Comparison of ENCODE assay signal across 8 cellular contexts in genomic region chr15:90529369-90530249, GRCh38. TPM values are rescaled to one million over a fixed set of nuclear protein-coding genes. Genes with fewer than 3 reads are reported as not detected.
DNase-seq lines count a peak whose midpoint lies in the region; ATAC-seq, FAIRE-seq and TF ChIP-seq lines count a peak whose summit lies in the region.

A gene with protein sequence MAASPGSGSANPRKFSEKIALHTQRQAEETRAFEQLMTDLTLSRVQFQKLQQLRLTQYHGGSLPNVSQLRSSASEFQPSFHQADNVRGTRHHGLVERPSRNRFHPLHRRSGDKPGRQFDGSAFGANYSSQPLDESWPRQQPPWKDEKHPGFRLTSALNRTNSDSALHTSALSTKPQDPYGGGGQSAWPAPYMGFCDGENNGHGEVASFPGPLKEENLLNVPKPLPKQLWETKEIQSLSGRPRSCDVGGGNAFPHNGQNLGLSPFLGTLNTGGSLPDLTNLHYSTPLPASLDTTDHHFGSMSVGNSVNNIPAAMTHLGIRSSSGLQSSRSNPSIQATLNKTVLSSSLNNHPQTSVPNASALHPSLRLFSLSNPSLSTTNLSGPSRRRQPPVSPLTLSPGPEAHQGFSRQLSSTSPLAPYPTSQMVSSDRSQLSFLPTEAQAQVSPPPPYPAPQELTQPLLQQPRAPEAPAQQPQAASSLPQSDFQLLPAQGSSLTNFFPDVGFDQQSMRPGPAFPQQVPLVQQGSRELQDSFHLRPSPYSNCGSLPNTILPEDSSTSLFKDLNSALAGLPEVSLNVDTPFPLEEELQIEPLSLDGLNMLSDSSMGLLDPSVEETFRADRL (plus strand): TSS chr15:90529923. CDS start chr15:90530072, 149 bp downstream.

- H3K4me2 ChIP-seq in HepG2 (ENCODE audit: low read depth, low read length): peak within 1 kb of the TSS; percentile 97

- H3K4me1 ChIP-seq in HepG2 (ENCODE audit: insufficient read depth, low read length): peaks cover 31% of the 10 kb centered on the region

- no peaks in the 10 kb centered on the region for H4K20me1 ChIP-seq in HepG2 (ENCODE audit: insufficient read depth, low read length)

- 0 out of 2 replicates have a peak, but pooled peaks have one; percentile 27 for TF ChIP-seq CTCF in HepG2 (CRISPR knock-in tag; IDR thresholded peaks at IDR 0.05)

- CTCF ChIA-PET in HepG2 (lab: Yijun Ruan, JAX; ENCODE audit: low intra/inter-chr PET ratio, low total read pairs): no interaction called here

- in situ Hi-C loops in HepG2 (cut with HindIII; ENCODE audit: extremely low pct_ligation_motif_present, low pct_unique_long_range_greater_than_20kb): no loop called here

- DNase-seq in NCI-H1092 treated with DMSO at 0.1 percent for 48 hours (lab: John Stamatoyannopoulos, UW) (peak; percentile 4), NCI-H1092 (lab: John Stamatoyannopoulos, UW) (no peak), NAMALWA (ENCODE audit: low spot score) (peak; percentile 62), dedifferentiated amniotic fluid mesenchymal stem cell (ENCODE audit: extremely low spot score) (peak; percentile 40), HepG2 (ENCODE audit: low spot score) (no peak)
- DNase-seq in activated CD4-positive, alpha-beta T cell treated with anti-CD3 and anti-CD28 coated beads for 48 hours: peak; percentile 61
- DNase-seq in stimulated activated CD4-positive, alpha-beta T cell treated with anti-CD3 and anti-CD28 coated beads, Interleukin-4, amount 100 ng/mL, for 4 hours: peak; percentile 45 to 61

- H3K9me3 ChIP-seq in HepG2 (ENCODE audit: low read length): no peaks in the 10 kb centered on the region

- WGBS in HepG2 (ENCODE audit: low lambda C conversion rate): 0% methylated on average over 10 of the region's 104 CpGs

- no TSS peak for BruUV-seq in HepG2 (replicated peaks; lab: Mats Ljungman, UMichigan)

- TF ChIP-seq POLR2A in HepG2 (IDR thresholded peaks at IDR 0.05; ENCODE audit: insufficient read depth in 1 of 2, low read depth in 2 of 2, low read length in 2 of 2): peak in 1 of 2 experiments; percentile 26; a peak in 1 of 4 replicates

- FAIRE-seq in HepG2 (lab: Jason Lieb, UNC): no peak

- intact Hi-C loops in HepG2 (cut with micrococcal nuclease; ENCODE audit: unreplicated experiment): loop anchor here (2.0 kb wide), 1 partner anchor 27 kb away; no protein-coding TSS in a partner anchor

- TF ChIP-seq EP300 in HepG2 (IDR thresholded peaks at IDR 0.05; ENCODE audit: low read depth in 2 of 2, low read length in 2 of 2) (no peak), HepG2 (CRISPR knock-in tag; IDR thresholded peaks at IDR 0.05; ENCODE audit: borderline replicate concordance) (no peak)

- peak within 1 kb of the TSS; percentile 78 for H3K9ac ChIP-seq in HepG2 (ENCODE audit: insufficient read depth, low read depth, low read length)

- H3K4me3 ChIP-seq in HepG2 (replicated peaks in 1 of 3; ENCODE audit: insufficient read depth in 1 of 3, low read depth in 2 of 3, low read length in 3 of 3): peak within 1 kb of the TSS; percentile 81 to 89 (median 86)

- peaks cover 15% of the 10 kb centered on the region for H3K79me2 ChIP-seq in HepG2 (ENCODE audit: insufficient read depth, low read length)

- H3K36me3 ChIP-seq in HepG2 (replicated peaks in 1 of 2; ENCODE audit: control insufficient read depth in 1 of 2, insufficient read depth in 2 of 2, low read length in 2 of 2): no peaks in the 10 kb centered on the region

- POLR2A ChIA-PET in HepG2 (lab: Yijun Ruan, JAX): interaction anchor here (0.6 to 1.0 kb wide), 3 partner anchors 10 to 40 kb away, joined by 3 to 4 read pairs (median 3); no protein-coding TSS in a partner anchor

- peak within 1 kb of the TSS; percentile 63 for H2AFZ ChIP-seq in HepG2 (ENCODE audit: low read length)

- H3K27ac ChIP-seq in HepG2 (ENCODE audit: extremely low read length, insufficient read depth, low read length): peak within 1 kb of the TSS; percentile 51

- peaks cover 0 to 8% of the 10 kb centered on the region in 2 experiments; a peak in 2 of 5 replicates for H3K27me3 ChIP-seq in HepG2 (ENCODE audit: control insufficient read depth in 1 of 2, insufficient read depth in 2 of 2, low read length in 2 of 2)

- ATAC-seq in HG02571 (IDR thresholded peaks at IDR 0.05; ENCODE audit: unreplicated experiment): peak; percentile 72
- ATAC-seq in HepG2: peak; percentile 86

- peak; percentile 20; the same call in 1 of the 2 replicates for TF ChIP-seq RAD21 in HepG2 (CRISPR knock-in tag; IDR thresholded peaks at IDR 0.05)

TF ChIP-seq in HepG2, 621 proteins besides CTCF, POLR2A, EP300 and RAD21 (continues in another document):
- TF ChIP-seq ZNF138 (CRISPR knock-in tag; IDR thresholded peaks at IDR 0.05; ENCODE audit: low read depth) (0 out of 2 replicates have a peak, but pooled peaks have one; percentile 33), CBFB (CRISPR knock-in tag; IDR thresholded peaks at IDR 0.05) (no peak), PHF20 (CRISPR knock-in tag; IDR thresholded peaks at IDR 0.05) (no peak), EED (CRISPR knock-in tag; IDR thresholded peaks at IDR 0.05) (no peak), ZBTB39 (CRISPR knock-in tag; IDR thresholded peaks at IDR 0.05) (no peak), RBM39 (IDR thresholded peaks at IDR 0.05; ENCODE audit: low read depth, low read length, poor library complexity, severe bottlenecking) (peak; percentile 15), HMGXB4 (CRISPR knock-in tag; IDR thresholded peaks at IDR 0.05; ENCODE audit: borderline replicate concordance in 1 of 2, low read depth in 1 of 2) (peak in 1 of 2 experiments; percentile 10; a peak in 3 of 4 replicates), NR2C2 (CRISPR knock-in tag; IDR thresholded peaks at IDR 0.05; ENCODE audit: borderline replicate concordance) (peak; percentile 26; the same call in 1 of the 2 replicates), RAD51 (IDR thresholded peaks at IDR 0.05; ENCODE audit: borderline replicate concordance) (no peak), GATAD1 (CRISPR knock-in tag; IDR thresholded peaks at IDR 0.05) (no peak), YEATS4 (CRISPR knock-in tag; IDR thresholded peaks at IDR 0.05; ENCODE audit: borderline replicate concordance) (peak; percentile 50; the same call in 1 of the 2 replicates)

RNA-seq across cellular contexts. Expression of the gene that starts here (rescaled TPM):
- total RNA-seq in HepG2 (2016; rRNA removed; fragmentation: Illumina TruSeq; extraction: Trizol): 6.0 and 8.4 TPM in 2 replicates
- total RNA-seq in HepG2 (2016; cell fraction: cytosol; rRNA removed; fragmentation: Illumina TruSeq; extraction: Trizol; ENCODE audit: low read depth): 3.5 and 4.1 TPM in 2 replicates
- total RNA-seq in HepG2 (2016; cell fraction: insoluble cytoplasmic fraction; rRNA removed; fragmentation: Illumina TruSeq; extraction: Trizol): 5.5 and 7.9 TPM in 2 replicates
- 8.5 and 9.1 TPM in 2 replicates for total RNA-seq in HepG2 (2016; cell fraction: membrane; rRNA removed; fragmentation: Illumina TruSeq; extraction: Trizol)
- 11.9 and 14.9 TPM in 2 replicates for total RNA-seq in HepG2 (2016; cell fraction: nucleus; rRNA removed; fragmentation: Illumina TruSeq; extraction: Trizol)
- polyA plus RNA-seq in HepG2 (2011; rRNA removed): 11.8 and 13.9 TPM in 2 replicates
- 5.2 and 6.7 TPM in 2 replicates for polyA plus RNA-seq in HepG2 (2011; cell fraction: cytosol; rRNA removed)
- polyA plus RNA-seq in HepG2 (2011; cell fraction: nucleus; rRNA removed): 13.4 and 13.8 TPM in 2 replicates
- polyA plus RNA-seq in HepG2 (2012): 8.8 and 10.8 TPM in 2 replicates
- polyA plus RNA-seq in HepG2 (2016; cell fraction: cytosol; fragmentation: Illumina TruSeq; extraction: Trizol; ENCODE audit: low read depth): 3.4 and 3.6 TPM in 2 replicates
- polyA plus RNA-seq in HepG2 (2016; cell fraction: insoluble cytoplasmic fraction; fragmentation: Illumina TruSeq; extraction: Trizol; ENCODE audit: low read depth): 5.0 and 8.1 TPM in 2 replicates
- 5.3 and 5.6 TPM in 2 replicates for polyA plus RNA-seq in HepG2 (2016; cell fraction: membrane; fragmentation: Illumina TruSeq; extraction: Trizol; ENCODE audit: low read depth)
- 17.9 and 22.1 TPM in 2 replicates for polyA plus RNA-seq in HepG2 (2016; cell fraction: nucleus; fragmentation: Illumina TruSeq; extraction: Trizol; ENCODE audit: insufficient read depth, low read depth)
- polyA minus RNA-seq in HepG2 (2011; rRNA and poly(A)+ RNA removed; ENCODE audit: low replicate concordance): 15.8 and 105 TPM in 2 replicates
- 7.3 and 8.0 TPM in 2 replicates for polyA minus RNA-seq in HepG2 (2011; cell fraction: cytosol; rRNA and poly(A)+ RNA removed)
- 15.8 and 20.6 TPM in 2 replicates for polyA minus RNA-seq in HepG2 (2011; cell fraction: nucleus; rRNA and poly(A)+ RNA removed)

Comparison
In these comparisons a context has a peak if more than half of its experiments do, and no peak if none do; other contexts are left out.
1. DNase-seq: peak in NCI-H1092 treated with DMSO at 0.1 percent for 48 hours (single experiment), NAMALWA (single experiment), activated CD4-positive, alpha-beta T cell treated with anti-CD3 and anti-CD28 coated beads for 48 hours (single experiment), dedifferentiated amniotic fluid mesenchymal stem cell (single experiment) and stimulated activated CD4-positive, alpha-beta T cell treated with anti-CD3 and anti-CD28 coated beads, Interleukin-4, amount 100 ng/mL, for 4 hours (2 of 2); none in NCI-H1092 (single experiment) and HepG2 (single experiment).